In genomic region chr7:157654350-157654749, GRCh38 we compare ENCODE assay signal across 25 cellular contexts.
"Had no signal": no experiment of that assay in that cellular context is flagged by ENCODE, and none has a peak within 500 bp of the region (broad histone marks: within the 10 kb centered on the region; RNA-seq: fewer than 3 reads in every experiment).

No MANE protein-coding gene starts in this region.

- H3K27ac ChIP-seq: coronary artery, dorsolateral prefrontal cortex, heart right ventricle, left ventricle myocardium inferior, neural progenitor cell, pancreas, prostate gland, right lobe of liver, stomach, thoracic aorta, transverse colon had no signal

- DNase-seq: central memory CD4-positive, alpha-beta T cell; effector CD8-positive, alpha-beta T cell; heart right ventricle; hypothalamus; left ventricle myocardium inferior; mesendoderm; mucosa of descending colon; naive thymus-derived CD8-positive, alpha-beta T cell; nucleus accumbens; pancreas; right lobe of liver; stimulated activated CD4-positive, alpha-beta T cell treated with anti-CD3 and anti-CD28 coated beads, Interleukin-15, amount 100 ng/mL, for 24 hours; stimulated activated CD4-positive, alpha-beta T cell treated with anti-CD3 and anti-CD28 coated beads, Interleukin-1b, Interleukin-23, amount 100 ng/mL, for 48 hours; stimulated activated CD4-positive, alpha-beta T cell treated with anti-CD3 and anti-CD28 coated beads, Interleukin-4, amount 100 ng/mL, for 24 hours; stimulated activated naive CD4-positive, alpha-beta T cell; stomach; substantia nigra; transverse colon had no signal

- H2AFZ ChIP-seq: neural progenitor cell had no signal

- H3K36me3 ChIP-seq: heart right ventricle, left ventricle myocardium inferior, neural progenitor cell, pancreas, prostate gland, right lobe of liver, thoracic aorta, transverse colon had no signal

- H3K4me3 ChIP-seq: coronary artery, dorsolateral prefrontal cortex, heart right ventricle, left ventricle myocardium inferior, lung, mucosa of descending colon, neural progenitor cell, pancreas, prostate gland, right lobe of liver, stomach, thoracic aorta, transverse colon had no signal

- ATAC-seq: esophagus mucosa; heart right ventricle; mucosa of descending colon; naive thymus-derived CD8-positive, alpha-beta T cell; pancreas; right lobe of liver had no signal

- H3K4me2 ChIP-seq: neural progenitor cell had no signal

- H3K9ac ChIP-seq: neural progenitor cell had no signal

- H3K27me3 ChIP-seq: dorsolateral prefrontal cortex, neural progenitor cell, pancreas, right lobe of liver, stomach, transverse colon had no signal

- H3K4me1 ChIP-seq: heart right ventricle, left ventricle myocardium inferior, neural progenitor cell, pancreas, prostate gland, right lobe of liver, stomach, transverse colon had no signal

- H3K9me3 ChIP-seq: heart right ventricle, mucosa of descending colon, pancreas, prostate gland, right lobe of liver, stomach, thoracic aorta, transverse colon had no signal
